In genomic region chr13:102191951-102192461, GRCh38 we compare ENCODE assay signal across 12 cellular contexts.
DNase-seq lines count a peak whose midpoint lies in the region; ATAC-seq and TF ChIP-seq lines count a peak whose summit lies in the region.
"Had no signal": no experiment of that assay in that cellular context is flagged by ENCODE, and none has a peak within 500 bp of the region (broad histone marks: within the 10 kb centered on the region; RNA-seq: fewer than 3 reads in every experiment).

No MANE protein-coding gene starts in this region.

- no peaks in the 10 kb centered on the region for H4K20me1 ChIP-seq in mammary epithelial cell (ENCODE audit: insufficient read depth, low read length)

- ATAC-seq in GM21717 (IDR thresholded peaks at IDR 0.05; ENCODE audit: unreplicated experiment), result no peak
- ATAC-seq: natural killer cell had no signal

- no peak overlapping the region for H2AK5ac ChIP-seq in mesenchymal stem cell (ENCODE audit: low read length, severe bottlenecking)

- H3K4me2 ChIP-seq in mammary epithelial cell (ENCODE audit: insufficient read depth, low read depth, low read length) (peak overlapping the region; percentile 62), mesenchymal stem cell (ENCODE audit: low read length, poor library complexity, severe bottlenecking) (no peak overlapping the region)

- H3K4me1 ChIP-seq in mammary epithelial cell (ENCODE audit: insufficient read depth, low read length), result peaks cover 47% of the 10 kb centered on the region
- H3K4me1 ChIP-seq in mesenchymal stem cell (ENCODE audit: control insufficient read depth, insufficient read depth, low read depth, low read length), result no peaks in the 10 kb centered on the region

- no peak overlapping the region for H2BK15ac ChIP-seq in mesenchymal stem cell (ENCODE audit: low read depth, poor library complexity, severe bottlenecking)

- CTCF ChIA-PET in mammary epithelial cell (lab: Charles Lee; ENCODE audit: low non-redundant PET), result no interaction called here

- TF ChIP-seq CTCF in mammary epithelial cell (conservative IDR thresholded peaks at IDR 0.05 in 1 of 2, IDR thresholded peaks at IDR 0.05 in 1 of 2; ENCODE audit: extremely low read depth in 1 of 2, insufficient read depth in 1 of 2, low read depth in 1 of 2, low read length in 2 of 2), result no peak

- H3K14ac ChIP-seq in mesenchymal stem cell (ENCODE audit: low read length in 2 of 2), result no peak overlapping the region

- H3K9ac ChIP-seq in mammary epithelial cell (ENCODE audit: insufficient read depth, low read length) (no peak overlapping the region), mesenchymal stem cell (ENCODE audit: low read length) (no peak overlapping the region)

- 0% methylated on average over 1 of the region's 1 CpG for WGBS in mammary epithelial cell (ENCODE audit: low coverage, missing lambda C conversion rate)
- 0% methylated on average over 1 of the region's 1 CpG for WGBS in mesenchymal stem cell

- no peaks in the 10 kb centered on the region for H3K27me3 ChIP-seq in MG63
- no peaks in the 10 kb centered on the region for H3K27me3 ChIP-seq in mammary epithelial cell (ENCODE audit: insufficient read depth, low read length)
- H3K27me3 ChIP-seq in mesenchymal stem cell (ENCODE audit: control insufficient read depth in 1 of 2, insufficient read depth in 1 of 2, low read length in 2 of 2), result no peaks in the 10 kb centered on the region

- no peaks in the 10 kb centered on the region for H3K79me2 ChIP-seq in mammary epithelial cell (ENCODE audit: insufficient read depth, low read length)

- no TSS peak for BruUV-seq in mammary epithelial cell (replicated peaks; lab: Mats Ljungman, UMichigan)

- peaks cover 4% of the 10 kb centered on the region for H3K9me3 ChIP-seq in MG63
- peaks cover 8% of the 10 kb centered on the region for H3K9me3 ChIP-seq in mammary epithelial cell (replicated peaks; ENCODE audit: insufficient read depth, low read length)
- H3K9me3 ChIP-seq in mesenchymal stem cell (ENCODE audit: control insufficient read depth, low read length), result peaks cover 5% of the 10 kb centered on the region

- no peak overlapping the region for H2BK12ac ChIP-seq in mesenchymal stem cell (ENCODE audit: low read length in 2 of 2)

- dilution Hi-C loops in mammary epithelial cell (cut with HindIII; ENCODE audit: low sequenced_read_pairs), result no loop called here

- H3K23ac ChIP-seq in mesenchymal stem cell (ENCODE audit: low read length in 2 of 2), result no peak overlapping the region

- no peak overlapping the region for H4K8ac ChIP-seq in mesenchymal stem cell (ENCODE audit: low read length)

- intact Hi-C loops in mammary epithelial cell (cut with micrococcal nuclease), result no loop called here

- H3K79me1 ChIP-seq in mesenchymal stem cell (replicated peaks; ENCODE audit: low read length, poor library complexity, severe bottlenecking), result no peaks in the 10 kb centered on the region

- H3K4ac ChIP-seq in mesenchymal stem cell (ENCODE audit: low read depth in 1 of 2, low read length in 2 of 2), result no peak overlapping the region

- H2AFZ ChIP-seq in mammary epithelial cell (ENCODE audit: low read depth, low read length) (peak overlapping the region; percentile 58), mesenchymal stem cell (ENCODE audit: low read depth, low read length) (no peak overlapping the region)

- H3K36me3 ChIP-seq in MG63 (no peaks in the 10 kb centered on the region), mammary epithelial cell (ENCODE audit: insufficient read depth, low read length) (no peaks in the 10 kb centered on the region), mesenchymal stem cell (ENCODE audit: control insufficient read depth in 1 of 2, insufficient read depth in 2 of 2, low read depth in 1 of 2, low read length in 2 of 2) (no peaks in the 10 kb centered on the region)

- no peak overlapping the region for H4K91ac ChIP-seq in mesenchymal stem cell (ENCODE audit: low read length)

- no peak overlapping the region for H2BK5ac ChIP-seq in mesenchymal stem cell (ENCODE audit: low read depth, low read length, poor library complexity, severe bottlenecking)

- H3K27ac ChIP-seq in mammary epithelial cell (ENCODE audit: insufficient read depth, low read depth, low read length) (peak overlapping the region; percentile 72), mesenchymal stem cell (ENCODE audit: low read length, poor library complexity, severe bottlenecking) (no peak overlapping the region)

- in situ Hi-C loops in mammary epithelial cell (cut with MboI; ENCODE audit: low sequenced_read_pairs in 2 of 2), result loop anchor here in 1 of 2 donors (10.0 kb wide), 2 partner anchors 263 to 363 kb away; no protein-coding TSS in a partner anchor

- no peak overlapping the region for H2BK120ac ChIP-seq in mesenchymal stem cell (ENCODE audit: low read depth, low read length)

- DNase-seq in COLO829 (ENCODE audit: low spot score), result peak; percentile 55
- peak; percentile 32 for DNase-seq in MG63
- peak; percentile 65 for DNase-seq in mammary epithelial cell
- DNase-seq in mesenchymal stem cell, result peak; percentile 59
- DNase-seq in NCI-H2196 (lab: John Stamatoyannopoulos, UW; ENCODE audit: unreplicated experiment), result no peak
- DNase-seq in amniotic stem cell (lab: John Stamatoyannopoulos, UW), result no peak
- no peak for DNase-seq in activated CD4-positive, CD25-positive, alpha-beta regulatory T cell treated with anti-CD3 and anti-CD28 coated beads, Interleukin-2, amount 50 U/mL, for 72 hours
- DNase-seq: activated naive CD8-positive, alpha-beta T cell treated with anti-CD3 and anti-CD28 coated beads, Interleukin-2, amount 10 ng/mL, durations not matched to agents 7 days and 5 days; kidney glomerular epithelial cell; natural killer cell had no signal

- H3K18ac ChIP-seq in mesenchymal stem cell (ENCODE audit: low read depth in 1 of 2, low read length in 2 of 2), result no peak overlapping the region

- H3K4me3 ChIP-seq in MG63 (no peak overlapping the region), mammary epithelial cell (replicated peaks in 1 of 3; ENCODE audit: insufficient read depth in 1 of 3, low read depth in 2 of 3, low read length in 3 of 3) (no peak overlapping the region), mesenchymal stem cell (ENCODE audit: insufficient read depth in 1 of 2, low read depth in 1 of 2, low read length in 2 of 2) (no peak overlapping the region)
- H3K4me3 ChIP-seq: skin epidermis had no signal

Comparison
In these comparisons a context has a peak if more than half of its experiments do, and no peak if none do; other contexts are left out.
1. DNase-seq: peak in COLO829 (single experiment), MG63 (single experiment), mammary epithelial cell (single experiment) and mesenchymal stem cell (single experiment); none in NCI-H2196 (single experiment), amniotic stem cell (single experiment) and activated CD4-positive, CD25-positive, alpha-beta regulatory T cell treated with anti-CD3 and anti-CD28 coated beads, Interleukin-2, amount 50 U/mL, for 72 hours (single experiment).